20 cellular contexts compared by ENCODE assay signal in the genomic region with DNA sequence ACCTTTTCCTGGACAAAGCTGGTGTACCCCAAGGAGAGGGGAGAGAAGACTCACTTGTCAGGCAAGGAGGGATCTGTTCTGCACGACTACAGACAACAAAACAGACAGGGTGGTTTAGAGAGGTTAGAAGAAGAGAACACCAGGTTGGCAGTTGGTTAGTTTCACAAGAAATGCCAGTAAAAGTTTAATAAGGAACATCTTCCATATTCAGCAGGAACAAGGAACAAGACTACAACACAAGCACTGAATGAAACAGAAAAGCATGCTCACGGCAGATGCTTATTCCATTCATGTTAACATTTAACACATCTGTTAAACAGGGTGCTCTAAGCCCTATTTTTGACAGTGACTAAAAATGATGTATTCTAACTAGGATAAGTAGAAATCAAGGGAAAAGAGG.
"Had no signal": no experiment of that assay in that cellular context is flagged by ENCODE, and none has a peak within 500 bp of the region (broad histone marks: within the 10 kb centered on the region; RNA-seq: fewer than 3 reads in every experiment).

No MANE protein-coding gene starts in this region.

- DNase-seq: dermis blood vessel endothelial cell; foreskin melanocyte; heart left ventricle; hippocampal formation; left colon; left ventricle myocardium superior; mesenchymal stem cell; naive B cell; sigmoid colon; stimulated activated CD4-positive, alpha-beta T cell treated with anti-CD3 and anti-CD28 coated beads, Interleukin-12 subunit alpha, Interleukin-12 subunit beta, amount 100 ng/mL, for 4 hours; stimulated activated naive CD4-positive, alpha-beta T cell treated with Interleukin-2 at 50 U/mL for 16 hours; thyroid gland; upper lobe of left lung; uterus had no signal

- H3K4me3 ChIP-seq: heart left ventricle, lung, right atrium auricular region, sigmoid colon, skin epidermis, suprapubic skin, thyroid gland, upper lobe of left lung, uterus had no signal

- H3K27me3 ChIP-seq: heart left ventricle, neutrophil, right atrium auricular region, sigmoid colon, suprapubic skin, thyroid gland, upper lobe of left lung, uterus had no signal

- H3K9me3 ChIP-seq: heart left ventricle, neutrophil, right atrium auricular region, sigmoid colon, suprapubic skin, thyroid gland, upper lobe of left lung, uterus had no signal

- H3K4me1 ChIP-seq: right atrium auricular region, suprapubic skin, thyroid gland, upper lobe of left lung, uterus had no signal

- H3K27me3 Mint-ChIP-seq: naive B cell had no signal

- H3K9me3 Mint-ChIP-seq: naive B cell, nephron had no signal

- H3K36me3 Mint-ChIP-seq: naive B cell had no signal

- H3K36me3 ChIP-seq: uterus had no signal

- H3K27ac ChIP-seq: heart left ventricle, neutrophil, right atrium auricular region, sigmoid colon, skin epidermis, suprapubic skin, thyroid gland, upper lobe of left lung, uterus had no signal

- H3K27ac Mint-ChIP-seq: naive B cell, nephron had no signal

- ATAC-seq: heart left ventricle, left colon, left ventricle myocardium superior had no signal

- H3K4me1 Mint-ChIP-seq: naive B cell, nephron had no signal

- H3K4me3 Mint-ChIP-seq: nephron had no signal
